In the genomic region with DNA sequence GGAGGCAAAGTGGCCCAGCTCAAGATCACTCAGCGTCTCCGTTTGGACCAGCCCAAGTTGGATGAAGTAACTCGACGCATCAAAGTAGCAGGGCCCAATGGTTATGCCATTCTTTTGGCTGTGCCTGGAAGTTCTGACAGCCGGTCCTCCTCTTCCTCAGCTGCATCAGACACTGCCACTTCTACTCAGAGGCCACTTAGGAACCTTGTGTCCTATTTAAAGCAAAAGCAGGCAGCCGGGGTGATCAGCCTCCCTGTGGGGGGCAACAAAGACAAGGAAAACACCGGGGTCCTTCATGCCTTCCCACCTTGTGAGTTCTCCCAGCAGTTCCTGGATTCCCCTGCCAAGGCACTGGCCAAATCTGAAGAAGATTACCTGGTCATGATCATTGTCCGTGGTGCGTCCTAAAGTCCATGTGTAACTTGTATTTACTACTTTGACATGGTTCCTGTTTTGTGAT, we compare ENCODE assay signal across 8 cellular contexts. TPM values are rescaled to one million over a fixed set of nuclear protein-coding genes. Genes with fewer than 3 reads are reported as not detected.
DNase-seq lines count a peak whose midpoint lies in the region; ATAC-seq and TF ChIP-seq lines count a peak whose summit lies in the region.

No MANE protein-coding gene starts in this region.

- peaks cover 55% of the 10 kb centered on the region for H4K20me1 ChIP-seq in SU-DHL-6 (ENCODE audit: low read depth, low read length)

- ATAC-seq in left cardiac atrium (no peak), HG02981 (IDR thresholded peaks at IDR 0.05; ENCODE audit: unreplicated experiment) (no peak), left colon (no peak), aorta (ENCODE audit: low FRiP score) (no peak)

- no peaks in the 10 kb centered on the region for H3K9me2 ChIP-seq in SU-DHL-6 (replicated peaks; ENCODE audit: insufficient read depth, low read length)

- peak overlapping the region; percentile 95 for H3K4me3 ChIP-seq in left ventricle myocardium inferior
- H3K4me3 ChIP-seq in SU-DHL-6 (ENCODE audit: insufficient read depth, low read length, poor library complexity, severe bottlenecking), result peak overlapping the region; percentile 88
- peak overlapping the region; percentile 39 for H3K4me3 ChIP-seq in iPS-15b (ENCODE audit: low read depth, low read length)
- peak overlapping the region; percentile 8 for H3K4me3 ChIP-seq in thymus (ENCODE audit: low read length)
- no peak overlapping the region for H3K4me3 ChIP-seq in aorta (ENCODE audit: low read length in 2 of 2)

- H3K27me3 ChIP-seq in left ventricle myocardium inferior (ENCODE audit: low read depth) (no peaks in the 10 kb centered on the region), SU-DHL-6 (ENCODE audit: low read length) (no peaks in the 10 kb centered on the region), iPS-15b (ENCODE audit: control insufficient read depth, insufficient read depth, low read length) (no peaks in the 10 kb centered on the region), thymus (ENCODE audit: control insufficient read depth, insufficient read depth) (no peaks in the 10 kb centered on the region), aorta (ENCODE audit: control insufficient read depth in 1 of 2, insufficient read depth in 2 of 2, low read length in 1 of 2) (no peaks in the 10 kb centered on the region)

- WGBS in thymus, result 89% methylated on average over 9 of the region's 9 CpGs
- 54% methylated on average over 9 of the region's 9 CpGs for WGBS in aorta, 2 donors

- intact Hi-C loops in left ventricle myocardium inferior (cut with micrococcal nuclease) (no loop called here), left cardiac atrium (cut with DNase I) (no loop called here), left colon (cut with DNase I, micrococcal nuclease) (no loop called here), aorta (cut with DNase I) (no loop called here)

- peaks cover 34% of the 10 kb centered on the region for H3K36me3 ChIP-seq in left ventricle myocardium inferior
- H3K36me3 ChIP-seq in SU-DHL-6 (ENCODE audit: low read length), result peaks cover 55% of the 10 kb centered on the region
- H3K36me3 ChIP-seq in iPS-15b (ENCODE audit: control insufficient read depth, insufficient read depth, low read length), result peaks cover 18% of the 10 kb centered on the region
- H3K36me3 ChIP-seq in thymus (ENCODE audit: control insufficient read depth, insufficient read depth), result peaks cover 18% of the 10 kb centered on the region
- no peaks in the 10 kb centered on the region for H3K36me3 ChIP-seq in aorta (ENCODE audit: control insufficient read depth in 1 of 2, insufficient read depth in 2 of 2, low read length in 1 of 2)

- H3K4me1 ChIP-seq in left ventricle myocardium inferior (peaks cover 93% of the 10 kb centered on the region), iPS-15b (ENCODE audit: control insufficient read depth, insufficient read depth, low read length) (peaks cover 26% of the 10 kb centered on the region), thymus (ENCODE audit: control insufficient read depth, insufficient read depth, low read length) (peaks cover 28% of the 10 kb centered on the region), aorta (ENCODE audit: control insufficient read depth in 1 of 2, insufficient read depth in 2 of 2, low read length in 2 of 2) (peaks cover 0 to 3% of the 10 kb centered on the region in 2 donors)

- peak overlapping the region; percentile 84 for H3K4me2 ChIP-seq in SU-DHL-6 (ENCODE audit: low read depth, low read length, poor library complexity, severe bottlenecking)

- H3K27ac ChIP-seq in left ventricle myocardium inferior (replicated peaks), result peak overlapping the region; percentile 99
- no peak overlapping the region for H3K27ac ChIP-seq in SU-DHL-6 (ENCODE audit: low read depth, low read length)
- H3K27ac ChIP-seq in thymus (ENCODE audit: low read depth), result no peak overlapping the region
- no peak overlapping the region for H3K27ac ChIP-seq in aorta (ENCODE audit: low read depth in 1 of 2, low read length in 2 of 2)

- peaks cover 41% of the 10 kb centered on the region for H3F3A ChIP-seq in SU-DHL-6 (ENCODE audit: insufficient read depth)

- peaks cover 75% of the 10 kb centered on the region for H3K79me2 ChIP-seq in SU-DHL-6 (ENCODE audit: insufficient read depth, low read length)

- no peak overlapping the region for H2AFZ ChIP-seq in SU-DHL-6 (ENCODE audit: low read depth, low read length, severe bottlenecking)

- TF ChIP-seq CTCF in left ventricle myocardium inferior (IDR thresholded peaks at IDR 0.05; ENCODE audit: borderline replicate concordance), result no peak
- TF ChIP-seq CTCF in SU-DHL-6 (IDR thresholded peaks at IDR 0.05; ENCODE audit: insufficient read depth, low read length, poor library complexity, severe bottlenecking), result no peak

- no peaks in the 10 kb centered on the region for H3K9me3 ChIP-seq in left ventricle myocardium inferior (replicated peaks)
- H3K9me3 ChIP-seq in SU-DHL-6 (ENCODE audit: insufficient read depth, low read length), result no peaks in the 10 kb centered on the region
- H3K9me3 ChIP-seq in iPS-15b (ENCODE audit: control insufficient read depth, insufficient read depth, low read length), result no peaks in the 10 kb centered on the region
- H3K9me3 ChIP-seq in thymus (ENCODE audit: control insufficient read depth), result peaks cover 1% of the 10 kb centered on the region
- no peaks in the 10 kb centered on the region for H3K9me3 ChIP-seq in aorta (ENCODE audit: control insufficient read depth, low read length)

- peak overlapping the region; percentile 97 for H3K9ac ChIP-seq in SU-DHL-6 (ENCODE audit: low read length)
- no peak overlapping the region for H3K9ac ChIP-seq in iPS-15b (ENCODE audit: low read depth, low read length)

- no peak for DNase-seq in left ventricle myocardium inferior
- no peak for DNase-seq in left cardiac atrium
- no peak for DNase-seq in left colon
- DNase-seq in aorta, result no peak

RNA-seq across cellular contexts. Expression of gene RBM15, which starts 2.7 kb away (rescaled TPM):
- total RNA-seq in left ventricle myocardium inferior, result 12.6 TPM
- 10 to 100 TPM; 13.7 to 19.6 TPM for total RNA-seq in left cardiac atrium
- 5.6 TPM for polyA plus RNA-seq in thymus
- 10 to 100 TPM; 23.5 to 27.0 TPM for total RNA-seq in left colon
- total RNA-seq in aorta, result 10 to 100 TPM; 18.7 to 22.5 TPM
- polyA plus RNA-seq in aorta, result 1 to 10 TPM in 1 of 2 donors, under 1 TPM in 1; 0.38 to 2.8 TPM

RNA-seq across cellular contexts. Expression of gene SLC16A4, which starts 48.9 kb away (rescaled TPM):
- total RNA-seq in left ventricle myocardium inferior, result 3.3 TPM
- 1 to 10 TPM; 3.4 to 5.8 TPM for total RNA-seq in left cardiac atrium
- 2.8 TPM for polyA plus RNA-seq in thymus
- total RNA-seq in left colon, result 1 to 10 TPM; 1.6 to 2.2 TPM
- 10 to 100 TPM; 18.5 to 23.2 TPM for total RNA-seq in aorta
- 10 to 100 TPM; 11.5 to 19.1 TPM for polyA plus RNA-seq in aorta

Comparison
In these comparisons a context has a peak if more than half of its experiments do, and no peak if none do; other contexts are left out.
1. H3K4me3 ChIP-seq: peak in left ventricle myocardium inferior (single experiment), SU-DHL-6 (single experiment), iPS-15b (single experiment) and thymus (single experiment); none in aorta (0 of 2).